In genomic region chr11:133577403-133577802, GRCh38 we compare ENCODE assay signal across 37 cellular contexts. TPM values are rescaled to one million over a fixed set of nuclear protein-coding genes. Genes with fewer than 3 reads are reported as not detected.
"Had no signal": no experiment of that assay in that cellular context is flagged by ENCODE, and none has a peak within 500 bp of the region (broad histone marks: within the 10 kb centered on the region; RNA-seq: fewer than 3 reads in every experiment).

No MANE protein-coding gene starts in this region.

- H3K4me3 ChIP-seq: MG63 had no signal

- DNase-seq: Kasumi-1, MG63, MM.1S, NCI-H1048, NCI-H1092, NCI-H1092 treated with DMSO at 0.1 percent for 48 hours, NCI-H1105, NCI-H1105 treated with DMSO at 0.1 percent for 48 hours, NCI-H1417, NCI-H1417 treated with DMSO at 0.1 percent for 48 hours, NCI-H1436, NCI-H1436 treated with DMSO at 0.1 percent for 48 hours, NCI-H146, NCI-H1694, NCI-H1694 treated with DMSO at 0.1 percent for 48 hours, NCI-H187, NCI-H187 treated with DMSO at 0.1 percent for 48 hours, NCI-H1930, NCI-H2029, NCI-H2029 treated with DMSO at 0.1 percent for 48 hours, NCI-H2081, NCI-H2081 treated with DMSO at 0.1 percent for 48 hours, NCI-H2107, NCI-H2171, NCI-H2171 treated with DMSO at 0.1 percent for 48 hours, NCI-H2227 treated with DMSO at 0.1 percent for 48 hours, NCI-H226, NCI-H345, NCI-H446, NCI-H446 treated with DMSO at 0.1 percent for 48 hours, NCI-H510A, NCI-H510A treated with DMSO at 0.1 percent for 48 hours, NCI-H524, NCI-H524 treated with DMSO at 0.1 percent for 48 hours, NCI-H526 had no signal

- H3K36me3 ChIP-seq: MG63 had no signal

- H3K27me3 ChIP-seq: MG63 had no signal

- H3K9me3 ChIP-seq: MG63 had no signal

RNA-seq across cellular contexts. Expression of gene OPCML, which starts 45.1 kb away (rescaled TPM):
- total RNA-seq: LHCN-M2, MCF 10A had no signal
